Comparison of ENCODE assay signal across 25 cellular contexts in genomic region chr3:184066211-184066610, GRCh38. TPM values are rescaled to one million over a fixed set of nuclear protein-coding genes. Genes with fewer than 3 reads are reported as not detected.
DNase-seq lines count a peak whose midpoint lies in the region; TF ChIP-seq lines count a peak whose summit lies in the region.
"Had no signal": no experiment of that assay in that cellular context is flagged by ENCODE, and none has a peak within 500 bp of the region (broad histone marks: within the 10 kb centered on the region; RNA-seq: fewer than 3 reads in every experiment).

No MANE protein-coding gene starts in this region.

- WGBS in SK-N-SH (ENCODE audit: low lambda C conversion rate), result 94% methylated on average over 2 of the region's 2 CpGs
- WGBS in suprapubic skin, result 95% methylated on average over 2 of the region's 2 CpGs

- POLR2A ChIA-PET in SK-N-SH (lab: Yijun Ruan, JAX), result no interaction called here

- no peak for TF ChIP-seq CTCF in SK-N-SH (IDR thresholded peaks at IDR 0.05)
- no peak for TF ChIP-seq CTCF in fibroblast of villous mesenchyme (IDR thresholded peaks at IDR 0.05; ENCODE audit: insufficient read depth, low read depth, low read length)
- no peak for TF ChIP-seq CTCF in suprapubic skin (IDR thresholded peaks at IDR 0.05)

- H3K9me2 ChIP-seq in SK-N-SH, result no peaks in the 10 kb centered on the region

- DNase-seq in EH (ENCODE audit: low read depth) (peak; percentile 72), HS-5 (ENCODE audit: low read depth) (peak; percentile 14), SK-N-SH (no peak), fibroblast of villous mesenchyme (ENCODE audit: low read depth) (peak; percentile 45), T-helper 1 cell (no peak), COLO668 (lab: John Stamatoyannopoulos, UW; ENCODE audit: unreplicated experiment) (no peak), suprapubic skin (ENCODE audit: low spot score in 2 of 2) (no peak)
- DNase-seq: AML-193; C1 segment of cervical spinal cord; Caco-2; CD4-positive, alpha-beta memory T cell; KG1; MM.1S; NCI-H1694; NCI-H2081; NCI-H2171 treated with DMSO at 0.1 percent for 48 hours; NCI-H345; NCI-H510A treated with DMSO at 0.1 percent for 48 hours; NCI-H748 treated with DMSO at 0.1 percent for 48 hours; Right ventricle myocardium superior; RPMI8226; SW 1271; T-helper 17 cell had no signal

- TF ChIP-seq EP300 in SK-N-SH (IDR thresholded peaks at IDR 0.05; ENCODE audit: borderline replicate concordance in 1 of 2, low read depth in 1 of 2, low read length in 1 of 2) (no peak), suprapubic skin (IDR thresholded peaks at IDR 0.05) (no peak)

- H3K4me1 ChIP-seq in SK-N-SH (ENCODE audit: control insufficient read depth in 1 of 2, insufficient read depth in 2 of 2, low read depth in 1 of 2, low read length in 1 of 2) (no peaks in the 10 kb centered on the region; a peak in 1 of 4 replicates), suprapubic skin (no peaks in the 10 kb centered on the region)
- H3K4me1 ChIP-seq: Caco-2 had no signal

- no peaks in the 10 kb centered on the region for H4K20me1 ChIP-seq in SK-N-SH (ENCODE audit: insufficient read depth)

- H3K27ac ChIP-seq in SK-N-SH (ENCODE audit: low read depth in 2 of 2, low read length in 1 of 2) (no peak overlapping the region), suprapubic skin (no peak overlapping the region)

- H3K79me2 ChIP-seq in SK-N-SH (ENCODE audit: insufficient read depth), result no peaks in the 10 kb centered on the region

- no peak overlapping the region for H3K4me2 ChIP-seq in SK-N-SH

- H3F3A ChIP-seq in SK-N-SH (replicated peaks; ENCODE audit: insufficient read depth), result no peaks in the 10 kb centered on the region

- no peak for TF ChIP-seq RAD21 in SK-N-SH (IDR thresholded peaks at IDR 0.05; ENCODE audit: low read length)

- no peak overlapping the region for H3K9ac ChIP-seq in SK-N-SH

- H3K27me3 ChIP-seq in SK-N-SH (ENCODE audit: insufficient read depth), result no peaks in the 10 kb centered on the region
- no peaks in the 10 kb centered on the region for H3K27me3 ChIP-seq in suprapubic skin

- H3K36me3 ChIP-seq in SK-N-SH (replicated peaks in 1 of 2; ENCODE audit: control insufficient read depth in 1 of 2, insufficient read depth in 2 of 2, low read length in 1 of 2) (no peaks in the 10 kb centered on the region), suprapubic skin (no peaks in the 10 kb centered on the region)

- H2AFZ ChIP-seq in SK-N-SH (ENCODE audit: low read depth), result 0 out of 2 replicates have a peak overlapping the region, but pooled peaks have one; percentile 29

- H3K4me3 ChIP-seq in SK-N-SH (ENCODE audit: low read depth in 2 of 2, low read length in 1 of 2), result no peak overlapping the region
- H3K4me3 ChIP-seq in fibroblast of villous mesenchyme (ENCODE audit: low read depth, low read length), result no peak overlapping the region
- H3K4me3 ChIP-seq in suprapubic skin, result no peak overlapping the region

- TF ChIP-seq POLR2A in suprapubic skin (IDR thresholded peaks at IDR 0.05), result no peak

- CTCF ChIA-PET in SK-N-SH (lab: Yijun Ruan, JAX), result no interaction called here

- H3K9me3 ChIP-seq in SK-N-SH (no peaks in the 10 kb centered on the region), suprapubic skin (no peaks in the 10 kb centered on the region)

TF ChIP-seq in SK-N-SH, 30 proteins besides CTCF, POLR2A, EP300 and RAD21:
- TF ChIP-seq MXI1 (IDR thresholded peaks at IDR 0.05; ENCODE audit: low read depth, low read length), result no peak
- no peak for TF ChIP-seq TAF1 (IDR thresholded peaks at IDR 0.05; ENCODE audit: borderline replicate concordance, low read depth, low read length)
- no peak for TF ChIP-seq NRF1 (IDR thresholded peaks at IDR 0.05; ENCODE audit: low read depth, low read length)
- no peak for TF ChIP-seq TEAD4 (IDR thresholded peaks at IDR 0.05; ENCODE audit: borderline replicate concordance, insufficient read depth)
- TF ChIP-seq NFIC (IDR thresholded peaks at IDR 0.05; ENCODE audit: borderline replicate concordance), result no peak
- no peak for TF ChIP-seq CHD2 (IDR thresholded peaks at IDR 0.05; ENCODE audit: low read length, partially characterized antibody)
- no peak for TF ChIP-seq GABPA (IDR thresholded peaks at IDR 0.05; ENCODE audit: low read depth)
- TF ChIP-seq RFX5 (IDR thresholded peaks at IDR 0.05; ENCODE audit: low read length), result no peak
- no peak for TF ChIP-seq FOXM1 (IDR thresholded peaks at IDR 0.05; ENCODE audit: low read depth)
- TF ChIP-seq RXRA (IDR thresholded peaks at IDR 0.05; ENCODE audit: borderline replicate concordance, low read depth), result no peak
- no peak for TF ChIP-seq SMC3 (IDR thresholded peaks at IDR 0.05; ENCODE audit: low read depth, low read length)
- no peak for TF ChIP-seq FOXJ3 (CRISPR knock-in tag; IDR thresholded peaks at IDR 0.05)

RNA-seq across cellular contexts. Expression of gene HTR3C, which starts 13.4 kb away (rescaled TPM):
- polyA plus RNA-seq in SK-N-SH (2012; rRNA removed), result not detected in 2 replicates
- polyA plus RNA-seq in SK-N-SH (2012; cell fraction: cytosol; rRNA removed), result not detected in 2 replicates
- polyA plus RNA-seq in SK-N-SH (2012; cell fraction: nucleus; rRNA removed), result not detected in 2 replicates
- total RNA-seq in fibroblast of villous mesenchyme (not detected in 2 replicates), suprapubic skin (not detected)
- total RNA-seq: A172; Caco-2; CD4-positive, alpha-beta memory T cell; Right ventricle myocardium superior; SK-MEL-5; T-helper 17 cell had no signal
- polyA plus RNA-seq: CD4-positive, alpha-beta memory T cell had no signal

RNA-seq across cellular contexts. Expression of gene HTR3E, which starts 30.7 kb away (rescaled TPM):
- polyA plus RNA-seq in SK-N-SH (2012; rRNA removed), result not detected in 2 replicates
- polyA plus RNA-seq in SK-N-SH (2012; cell fraction: cytosol; rRNA removed), result not detected in 2 replicates
- polyA plus RNA-seq in SK-N-SH (2012; cell fraction: nucleus; rRNA removed), result not detected in 2 replicates
- total RNA-seq in fibroblast of villous mesenchyme (not detected in 2 replicates), suprapubic skin (1 to 10 TPM in 1 of 4 donors, not detected in 3; 1.1 TPM)
- total RNA-seq: A172; Caco-2; CD4-positive, alpha-beta memory T cell; Right ventricle myocardium superior; SK-MEL-5; T-helper 17 cell had no signal
- polyA plus RNA-seq: CD4-positive, alpha-beta memory T cell had no signal

RNA-seq across cellular contexts. Expression of gene HTR3D, which starts 34.7 kb away (rescaled TPM):
- not detected in 2 replicates for polyA plus RNA-seq in SK-N-SH (2012; rRNA removed)
- polyA plus RNA-seq in SK-N-SH (2012; cell fraction: cytosol; rRNA removed), result not detected in 2 replicates
- not detected in 2 replicates for polyA plus RNA-seq in SK-N-SH (2012; cell fraction: nucleus; rRNA removed)
- total RNA-seq in fibroblast of villous mesenchyme (not detected in 2 replicates), suprapubic skin (not detected)
- total RNA-seq: A172; Caco-2; CD4-positive, alpha-beta memory T cell; Right ventricle myocardium superior; SK-MEL-5; T-helper 17 cell had no signal
- polyA plus RNA-seq: CD4-positive, alpha-beta memory T cell had no signal

RNA-seq across cellular contexts. Expression of gene ABCC5, which starts 48.5 kb away (rescaled TPM):
- 25.9 and 40.6 TPM in 2 replicates for polyA plus RNA-seq in SK-N-SH (2012; rRNA removed)
- 13.4 and 14.8 TPM in 2 replicates for polyA plus RNA-seq in SK-N-SH (2012; cell fraction: cytosol; rRNA removed)
- 120 and 168 TPM in 2 replicates for polyA plus RNA-seq in SK-N-SH (2012; cell fraction: nucleus; rRNA removed)
- 13.2 and 23.3 TPM in 2 replicates for total RNA-seq in fibroblast of villous mesenchyme
- 10 to 100 TPM; 10.5 to 18.3 (median 13.8) TPM for total RNA-seq in suprapubic skin

Comparison
In these comparisons a context has a peak if more than half of its experiments do, and no peak if none do; other contexts are left out.
1. DNase-seq: peak in EH (single experiment), HS-5 (single experiment) and fibroblast of villous mesenchyme (single experiment); none in SK-N-SH (single experiment), T-helper 1 cell (0 of 5), COLO668 (single experiment) and suprapubic skin (0 of 2).